9 cellular contexts compared by ENCODE assay signal in genomic region chr6:6942826-6943225, GRCh38.
DNase-seq lines count a peak whose midpoint lies in the region; ATAC-seq, FAIRE-seq and TF ChIP-seq lines count a peak whose summit lies in the region.
"Had no signal": no experiment of that assay in that cellular context is flagged by ENCODE, and none has a peak within 500 bp of the region (broad histone marks: within the 10 kb centered on the region; RNA-seq: fewer than 3 reads in every experiment).

No MANE protein-coding gene starts in this region.

- H3K4me3 ChIP-seq in gastroesophageal sphincter (no peak overlapping the region), esophagus muscularis mucosa (no peak overlapping the region)
- H3K4me3 ChIP-seq in CD4-positive, alpha-beta memory T cell (ENCODE audit: low read length in 2 of 2) = no peak overlapping the region

- H3K27ac ChIP-seq in gastroesophageal sphincter (no peak overlapping the region), esophagus muscularis mucosa (replicated peaks in 1 of 4) (no peak overlapping the region)
- no peak overlapping the region for H3K27ac ChIP-seq in CD4-positive, alpha-beta memory T cell (ENCODE audit: low read depth, low read length)

- no peak for TF ChIP-seq CTCF in gastroesophageal sphincter (IDR thresholded peaks at IDR 0.05)
- TF ChIP-seq CTCF in esophagus muscularis mucosa (IDR thresholded peaks at IDR 0.05) = no peak

- no peak for TF ChIP-seq POLR2A in GM12892 (IDR thresholded peaks at IDR 0.05; ENCODE audit: low read depth, low read length)
- TF ChIP-seq POLR2A in gastroesophageal sphincter (IDR thresholded peaks at IDR 0.05) = no peak
- no peak for TF ChIP-seq POLR2A in esophagus muscularis mucosa (IDR thresholded peaks at IDR 0.05; ENCODE audit: low read depth)

- peaks cover 3 to 9% (median 6%) of the 10 kb centered on the region in 4 donors for H3K4me1 Mint-ChIP-seq in CD4-positive, alpha-beta memory T cell

- TF ChIP-seq EP300 in gastroesophageal sphincter (IDR thresholded peaks at IDR 0.05) = no peak
- TF ChIP-seq EP300 in esophagus muscularis mucosa (IDR thresholded peaks at IDR 0.05) = no peak

- no peaks in the 10 kb centered on the region for H3K9me3 Mint-ChIP-seq in CD4-positive, alpha-beta memory T cell

- WGBS in gastroesophageal sphincter (ENCODE audit: low coverage in 1 of 2), 2 donors = 48 to 58% methylated on average over 9 to 11 of the region's 13 CpGs
- WGBS in esophagus muscularis mucosa = 53% methylated on average over 13 of the region's 13 CpGs

- no peaks in the 10 kb centered on the region for H3K27me3 ChIP-seq in gastroesophageal sphincter
- H3K27me3 ChIP-seq in esophagus muscularis mucosa = no peaks in the 10 kb centered on the region
- H3K27me3 ChIP-seq in CD4-positive, alpha-beta memory T cell (ENCODE audit: insufficient read depth, low read length) = no peaks in the 10 kb centered on the region

- H3K27me3 Mint-ChIP-seq in CD4-positive, alpha-beta memory T cell = peaks cover 0 to 1% of the 10 kb centered on the region in 2 donors

- CTCF ChIA-PET in CD4-positive, alpha-beta memory T cell (lab: Charles Lee; ENCODE audit: partially characterized antibody) = no interaction called here

- DNase-seq in GM12892 (ENCODE audit: insufficient read length) (peak; percentile 27), NCI-H774 (lab: John Stamatoyannopoulos, UW) (peak; percentile 85), stromal cell of bone marrow (ENCODE audit: low read depth) (peak; percentile 34), cortex of kidney (lab: John Stamatoyannopoulos, UW) (no peak), esophagus muscularis mucosa (ENCODE audit: extremely low spot score) (no peak)
- no peak for DNase-seq in CD4-positive, alpha-beta memory T cell

- H3K36me3 Mint-ChIP-seq in CD4-positive, alpha-beta memory T cell = no peaks in the 10 kb centered on the region

- H3K9me3 ChIP-seq in gastroesophageal sphincter (no peaks in the 10 kb centered on the region), esophagus muscularis mucosa (no peaks in the 10 kb centered on the region)
- no peaks in the 10 kb centered on the region for H3K9me3 ChIP-seq in CD4-positive, alpha-beta memory T cell (ENCODE audit: control insufficient read depth in 1 of 2, low read length in 2 of 2)

- ATAC-seq in HG03025 (IDR thresholded peaks at IDR 0.05; ENCODE audit: low FRiP score, unreplicated experiment) (peak; percentile 66), gastroesophageal sphincter (peak; percentile 39)

- POLR2A ChIA-PET in CD4-positive, alpha-beta memory T cell (lab: Charles Lee; ENCODE audit: partially characterized antibody) = interaction anchor here (0.6 kb wide), 1 partner anchor 21 kb away, joined by 3 read pairs; no protein-coding TSS in a partner anchor

- intact Hi-C loops in esophagus muscularis mucosa (cut with DNase I) = no loop called here
- intact Hi-C loops in CD4-positive, alpha-beta memory T cell (cut with micrococcal nuclease) = no loop called here

- H3K4me3 Mint-ChIP-seq in CD4-positive, alpha-beta memory T cell = peak overlapping the region in 2 of 8 donors; percentile 26 to 51

- H3K4me1 ChIP-seq in gastroesophageal sphincter (no peaks in the 10 kb centered on the region), esophagus muscularis mucosa (peaks cover 0 to 3% (median 0%) of the 10 kb centered on the region in 4 donors)
- no peaks in the 10 kb centered on the region for H3K4me1 ChIP-seq in CD4-positive, alpha-beta memory T cell (ENCODE audit: insufficient read depth, low read length)

- no peak for FAIRE-seq in GM12892 (lab: Jason Lieb, UNC)
- FAIRE-seq: colon had no signal

- H3K27ac Mint-ChIP-seq in CD4-positive, alpha-beta memory T cell = no peak overlapping the region

- no peaks in the 10 kb centered on the region for H3K36me3 ChIP-seq in gastroesophageal sphincter
- no peaks in the 10 kb centered on the region for H3K36me3 ChIP-seq in esophagus muscularis mucosa
- H3K36me3 ChIP-seq in CD4-positive, alpha-beta memory T cell (ENCODE audit: insufficient read depth, low read length) = no peaks in the 10 kb centered on the region

Comparison
In these comparisons a context has a peak if more than half of its experiments do, and no peak if none do; other contexts are left out.
1. DNase-seq: peak in GM12892 (single experiment), NCI-H774 (single experiment) and stromal cell of bone marrow (single experiment); none in cortex of kidney (single experiment), esophagus muscularis mucosa (single experiment) and CD4-positive, alpha-beta memory T cell (0 of 5).